18 cellular contexts compared by ENCODE assay signal in genomic region chrX:111779582-111779981, GRCh38.
"Had no signal": no experiment of that assay in that cellular context is flagged by ENCODE, and none has a peak within 500 bp of the region (broad histone marks: within the 10 kb centered on the region; RNA-seq: fewer than 3 reads in every experiment).

No MANE protein-coding gene starts in this region.

- H3K36me3 ChIP-seq: esophagus muscularis mucosa, neutrophil, right lobe of liver, spleen, transverse colon, WERI-Rb-1 had no signal

- H3K27ac ChIP-seq: esophagus muscularis mucosa, neutrophil, right lobe of liver, spleen, transverse colon, WERI-Rb-1 had no signal

- H3K27me3 ChIP-seq: esophagus muscularis mucosa, neutrophil, right lobe of liver, transverse colon had no signal

- DNase-seq: activated CD4-positive, alpha-beta T cell treated with anti-CD3 and anti-CD28 coated beads for 4 hours; activated CD8-positive, alpha-beta T cell treated with anti-CD3 and anti-CD28 coated beads, Interleukin-2, amount 10 ng/mL, durations not matched to agents 7 days and 5 days; activated naive CD4-positive, alpha-beta T cell treated with anti-CD3 and anti-CD28 coated beads, Interleukin-2, amount 10 ng/mL, durations not matched to agents 7 days and 5 days; endodermal cell; foreskin fibroblast; glutamatergic neuron; immature natural killer cell; naive thymus-derived CD8-positive, alpha-beta T cell; posterior cingulate gyrus; right lobe of liver; spleen; stimulated activated CD4-positive, alpha-beta T cell treated with anti-CD3 and anti-CD28 coated beads, Interleukin-2, amount 100 ng/mL, for 24 hours; stimulated activated naive B cell treated with anti-CD40 and anti-IgM and Interleukin-4, amounts not matched to agents 10 μg/mL and 1 μg/mL and 100 μg/mL, for 72 hours; T-helper 1 cell; transverse colon; WERI-Rb-1 had no signal

- H3K4me1 ChIP-seq: esophagus muscularis mucosa, right lobe of liver, spleen, transverse colon had no signal

- H3K4me3 ChIP-seq: esophagus muscularis mucosa, right lobe of liver, spleen, transverse colon had no signal

- H3K9me3 ChIP-seq: esophagus muscularis mucosa, neutrophil, right lobe of liver, transverse colon had no signal
